In the genomic region with DNA sequence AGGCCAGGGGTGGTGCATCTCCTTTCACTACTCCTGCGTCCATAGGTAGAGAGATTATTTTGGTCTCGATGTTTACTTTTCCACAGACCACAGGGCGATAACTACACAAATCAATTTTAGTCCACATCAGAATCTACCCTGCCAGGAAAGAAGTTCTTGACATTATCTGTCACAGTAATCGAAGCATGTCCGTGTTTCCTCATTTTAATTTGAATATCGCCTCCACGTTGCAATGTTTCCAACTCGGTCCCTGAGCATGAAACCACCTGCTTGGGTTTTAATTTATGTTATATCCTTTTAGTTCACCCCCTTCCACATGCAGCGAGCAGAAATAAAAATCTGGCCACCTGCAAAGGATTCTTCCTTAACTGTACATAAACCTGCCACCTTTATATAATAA, we compare ENCODE assay signal across 18 cellular contexts.
"Had no signal": no experiment of that assay in that cellular context is flagged by ENCODE, and none has a peak within 500 bp of the region (broad histone marks: within the 10 kb centered on the region; RNA-seq: fewer than 3 reads in every experiment).

No MANE protein-coding gene starts in this region.

- H3K4me3 ChIP-seq: esophagus squamous epithelium, right atrium auricular region had no signal

- H3K36me3 ChIP-seq: esophagus squamous epithelium, right atrium auricular region had no signal

- H3K9me3 ChIP-seq: esophagus squamous epithelium had no signal

- H3K27me3 ChIP-seq: esophagus squamous epithelium, right atrium auricular region had no signal

- H3K4me1 ChIP-seq: right atrium auricular region had no signal

- FAIRE-seq: endothelial cell of umbilical vein had no signal

- H3K9me3 Mint-ChIP-seq: activated CD4-positive, alpha-beta T cell treated with anti-CD3 and anti-CD28 coated beads, Interleukin-2, amount 10 ng/mL, durations not matched to agents 24 days and 14 days; natural killer cell had no signal

- H3K27ac Mint-ChIP-seq: activated CD4-positive, alpha-beta T cell treated with anti-CD3 and anti-CD28 coated beads, Interleukin-2, amount 10 ng/mL, durations not matched to agents 24 days and 14 days; activated CD8-positive, alpha-beta T cell treated with anti-CD3 and anti-CD28 coated beads, Interleukin-2, amount 10 ng/mL, durations not matched to agents 7 days and 5 days; activated naive CD8-positive, alpha-beta T cell; activated T-cell treated with anti-CD3 and anti-CD28 coated beads, Interleukin-2, amount 50 U/mL, for 72 hours; natural killer cell; progenitor cell of endocrine pancreas; stimulated activated naive CD8-positive, alpha-beta T cell treated with anti-CD3 and anti-CD28 coated beads, Interleukin-15, amount 100 ng/mL, for 72 hours; T-helper 17 cell; WTC11 had no signal

- ATAC-seq: activated CD8-positive, alpha-beta T cell treated with anti-CD3 and anti-CD28 coated beads, Interleukin-2, amount 10 ng/mL, durations not matched to agents 7 days and 5 days; activated T-cell treated with anti-CD3 and anti-CD28 coated beads, Interleukin-2, amount 50 U/mL, for 72 hours; left lobe of liver; natural killer cell; stimulated activated naive CD8-positive, alpha-beta T cell treated with anti-CD3 and anti-CD28 coated beads, Interleukin-15, amount 100 ng/mL, for 72 hours; T-helper 17 cell; WTC11 had no signal

- H3K36me3 Mint-ChIP-seq: activated naive CD8-positive, alpha-beta T cell; natural killer cell; type B pancreatic cell; WTC11 had no signal

- H3K4me3 Mint-ChIP-seq: activated CD4-positive, alpha-beta T cell treated with anti-CD3 and anti-CD28 coated beads, Interleukin-2, amount 10 ng/mL, durations not matched to agents 24 days and 14 days; activated CD8-positive, alpha-beta T cell treated with anti-CD3 and anti-CD28 coated beads, Interleukin-2, amount 10 ng/mL, durations not matched to agents 7 days and 5 days; activated naive CD8-positive, alpha-beta T cell; activated T-cell treated with anti-CD3 and anti-CD28 coated beads, Interleukin-2, amount 50 U/mL, for 72 hours; natural killer cell; stimulated activated naive CD8-positive, alpha-beta T cell treated with anti-CD3 and anti-CD28 coated beads, Interleukin-15, amount 100 ng/mL, for 72 hours; T-helper 17 cell; type B pancreatic cell; WTC11 had no signal

- DNase-seq: activated CD4-positive, alpha-beta T cell treated with anti-CD3 and anti-CD28 coated beads, Interleukin-2, amount 10 ng/mL, durations not matched to agents 24 days and 14 days; activated CD8-positive, alpha-beta memory T cell treated with anti-CD3 and anti-CD28 coated beads, Interleukin-2, amount 50 U/mL, for 4 hours; activated CD8-positive, alpha-beta T cell treated with anti-CD3 and anti-CD28 coated beads, Interleukin-2, amount 10 ng/mL, durations not matched to agents 7 days and 5 days; activated gamma-delta T cell treated with Interleukin-2 at 50 U/mL for 16 hours; activated T-cell treated with anti-CD3 and anti-CD28 coated beads, Interleukin-2, amount 50 U/mL, for 72 hours; effector CD8-positive, alpha-beta T cell; esophagus squamous epithelium; hippocampal formation; natural killer cell; stimulated activated naive CD8-positive, alpha-beta T cell treated with anti-CD3 and anti-CD28 coated beads, Interleukin-15, amount 100 ng/mL, for 72 hours; T-helper 17 cell had no signal

- H3K27ac ChIP-seq: right atrium auricular region had no signal

- H3K27me3 Mint-ChIP-seq: activated CD4-positive, alpha-beta T cell treated with anti-CD3 and anti-CD28 coated beads, Interleukin-2, amount 10 ng/mL, durations not matched to agents 24 days and 14 days; activated naive CD8-positive, alpha-beta T cell; progenitor cell of endocrine pancreas; stimulated activated naive CD8-positive, alpha-beta T cell treated with anti-CD3 and anti-CD28 coated beads, Interleukin-15, amount 100 ng/mL, for 72 hours; T-helper 17 cell; type B pancreatic cell had no signal
